ENCODE assay signal across 19 cellular contexts in the genomic region with DNA sequence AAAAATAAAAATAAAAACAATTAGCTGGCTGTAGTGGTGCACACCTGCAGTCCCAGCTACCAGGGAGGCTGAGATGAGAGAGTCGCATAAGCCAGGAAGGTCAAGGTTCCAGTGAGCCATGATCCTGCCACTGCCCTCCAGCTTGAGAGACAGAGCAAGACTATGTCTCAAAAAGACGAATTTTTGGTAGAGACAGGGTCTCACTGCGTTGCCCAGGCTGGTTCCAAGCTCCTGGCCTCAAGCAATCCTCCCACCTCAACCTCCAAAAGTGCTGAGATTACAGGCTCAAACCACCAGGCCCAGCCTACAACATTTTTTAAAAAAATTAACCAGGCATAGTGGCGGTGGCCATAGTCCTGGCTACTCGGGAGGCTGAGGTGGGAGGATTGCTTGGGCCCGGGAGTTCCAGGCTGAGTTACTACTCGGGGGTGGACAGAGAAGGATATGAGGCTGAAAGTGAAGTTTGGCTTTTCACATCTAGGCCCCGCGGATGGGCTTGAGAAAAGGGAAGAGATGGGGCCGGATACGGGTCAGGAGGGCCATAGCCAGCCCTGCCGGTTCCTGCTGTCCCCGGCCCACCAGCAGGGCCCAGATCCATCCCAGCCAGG. TPM values are rescaled to one million over a fixed set of nuclear protein-coding genes. Genes with fewer than 3 reads are reported as not detected.
DNase-seq lines count a peak whose midpoint lies in the region; ATAC-seq and TF ChIP-seq lines count a peak whose summit lies in the region.
"Had no signal": no experiment of that assay in that cellular context is flagged by ENCODE, and none has a peak within 500 bp of the region (broad histone marks: within the 10 kb centered on the region; RNA-seq: fewer than 3 reads in every experiment).

No MANE protein-coding gene starts in this region.

- 55% methylated on average over 13 of the region's 13 CpGs for WGBS in right cardiac atrium

- H3K27me3 Mint-ChIP-seq in activated naive CD8-positive, alpha-beta T cell treated with anti-CD3 and anti-CD28 coated beads, Interleukin-2, amount 50 U/mL, for 24 hours, result peaks cover 10% of the 10 kb centered on the region

- CTCF ChIA-PET in RWPE1 (lab: Yijun Ruan, JAX), result interaction anchor here (0.5 to 2.4 kb wide), 2 partner anchors 89 to 98 kb away, joined by 3 to 15 read pairs; no protein-coding TSS in a partner anchor

- H3K27me3 ChIP-seq in left ventricle myocardium inferior (ENCODE audit: low read depth) (peaks cover 22% of the 10 kb centered on the region), right cardiac atrium (ENCODE audit: control insufficient read depth, insufficient read depth) (no peaks in the 10 kb centered on the region), lower lobe of right lung (ENCODE audit: low read depth) (peaks cover 14% of the 10 kb centered on the region)
- H3K27me3 ChIP-seq: BLaER1, Peyer's patch had no signal

- intact Hi-C loops in left ventricle myocardium inferior (cut with micrococcal nuclease), result no loop called here
- intact Hi-C loops in left cardiac atrium (cut with DNase I), result loop anchor here (5.0 kb wide), 2 partner anchors 66 to 91 kb away; no protein-coding TSS in a partner anchor
- intact Hi-C loops in right cardiac atrium (cut with DNase I), result loop anchor here (2.0 to 10.0 kb wide), 4 partner anchors 86 to 91 kb away; a partner anchor contains a TSS
- intact Hi-C loops in lower lobe of right lung (cut with DNase I), result no loop called here

- H3K4me1 Mint-ChIP-seq in activated naive CD8-positive, alpha-beta T cell treated with anti-CD3 and anti-CD28 coated beads, Interleukin-2, amount 50 U/mL, for 24 hours, result peaks cover 4% of the 10 kb centered on the region

- no peaks in the 10 kb centered on the region for H3K9me3 ChIP-seq in left ventricle myocardium inferior (replicated peaks)
- no peaks in the 10 kb centered on the region for H3K9me3 ChIP-seq in right cardiac atrium (ENCODE audit: control insufficient read depth, low read length)
- no peaks in the 10 kb centered on the region for H3K9me3 ChIP-seq in lower lobe of right lung
- H3K9me3 ChIP-seq: BLaER1, Peyer's patch had no signal

- H3K36me3 ChIP-seq in left ventricle myocardium inferior (peaks cover 28% of the 10 kb centered on the region), lower lobe of right lung (peaks cover 24% of the 10 kb centered on the region)

- H3K27ac ChIP-seq in left ventricle myocardium inferior (replicated peaks) (peak overlapping the region; percentile 77), RWPE1 (peak overlapping the region; percentile 84), right cardiac atrium (ENCODE audit: low read length) (peak overlapping the region; percentile 88), lower lobe of right lung (no peak overlapping the region)
- H3K27ac ChIP-seq: BLaER1, Peyer's patch had no signal

- H3K36me3 Mint-ChIP-seq in activated naive CD8-positive, alpha-beta T cell treated with anti-CD3 and anti-CD28 coated beads, Interleukin-2, amount 50 U/mL, for 24 hours (ENCODE audit: low read depth), result no peaks in the 10 kb centered on the region

- POLR2A ChIA-PET in RWPE1 (lab: Yijun Ruan, JAX; ENCODE audit: low non-redundant PET), result interaction anchor here (0.6 kb wide), 1 partner anchor 121 kb away, joined by 3 read pairs; no protein-coding TSS in a partner anchor

- H3K4me3 ChIP-seq in left ventricle myocardium inferior (no peak overlapping the region), right cardiac atrium (ENCODE audit: low read length) (no peak overlapping the region), lower lobe of right lung (no peak overlapping the region)
- H3K4me3 ChIP-seq: BLaER1, Peyer's patch had no signal

- H3K9me3 Mint-ChIP-seq in activated naive CD8-positive, alpha-beta T cell treated with anti-CD3 and anti-CD28 coated beads, Interleukin-2, amount 50 U/mL, for 24 hours, result no peaks in the 10 kb centered on the region
- H3K9me3 Mint-ChIP-seq: CD4-positive, alpha-beta memory T cell had no signal

- no peak overlapping the region for H3K4me3 Mint-ChIP-seq in activated naive CD8-positive, alpha-beta T cell treated with anti-CD3 and anti-CD28 coated beads, Interleukin-2, amount 50 U/mL, for 24 hours
- H3K4me3 Mint-ChIP-seq: CD4-positive, alpha-beta memory T cell had no signal

- TF ChIP-seq CTCF in left ventricle myocardium inferior (IDR thresholded peaks at IDR 0.05; ENCODE audit: borderline replicate concordance) (no peak), RWPE1 (conservative IDR thresholded peaks at IDR 0.05; ENCODE audit: low read depth) (no peak), lower lobe of right lung (IDR thresholded peaks at IDR 0.05) (no peak)

- no peak overlapping the region for H3K27ac Mint-ChIP-seq in activated naive CD8-positive, alpha-beta T cell treated with anti-CD3 and anti-CD28 coated beads, Interleukin-2, amount 50 U/mL, for 24 hours
- H3K27ac Mint-ChIP-seq: CD4-positive, alpha-beta memory T cell had no signal

- no peak for ATAC-seq in left cardiac atrium
- ATAC-seq in right cardiac atrium, result peak in 1 of 2 donors; percentile 7
- ATAC-seq in activated naive CD8-positive, alpha-beta T cell treated with anti-CD3 and anti-CD28 coated beads, Interleukin-2, amount 50 U/mL, for 24 hours, result no peak
- ATAC-seq in lower lobe of right lung, result no peak
- ATAC-seq in GM21723 (IDR thresholded peaks at IDR 0.05; ENCODE audit: unreplicated experiment), result no peak

- DNase-seq in left ventricle myocardium inferior (no peak), left cardiac atrium (no peak), RWPE1 (ENCODE audit: low spot score) (no peak), right cardiac atrium (peak in 1 of 3 donors; percentile 50), lower lobe of right lung (no peak)
- no peak for DNase-seq in activated naive CD8-positive, alpha-beta T cell treated with anti-CD3 and anti-CD28 coated beads, Interleukin-2, amount 50 U/mL, for 24 hours
- DNase-seq: CD4-positive, alpha-beta memory T cell; DMS153; GF-D8; NCI-H1105 treated with DMSO at 0.1 percent for 48 hours; NCI-H2081 treated with DMSO at 0.1 percent for 48 hours; NCI-H446 treated with DMSO at 0.1 percent for 48 hours; SHP77 treated with DMSO at 0.1 percent for 48 hours had no signal

- H3K4me1 ChIP-seq in left ventricle myocardium inferior (peaks cover 44% of the 10 kb centered on the region), right cardiac atrium (ENCODE audit: control insufficient read depth, insufficient read depth, low read length) (peaks cover 6% of the 10 kb centered on the region), lower lobe of right lung (no peaks in the 10 kb centered on the region)

RNA-seq across cellular contexts. Expression of a gene that starts 10.2 kb away (rescaled TPM):
- total RNA-seq in left ventricle myocardium inferior, result 590 TPM
- total RNA-seq in left cardiac atrium, result 100 to 1,000 TPM; 503 to 537 TPM
- total RNA-seq in right cardiac atrium, result 100 to 1,000 TPM; 515 to 756 (median 624) TPM
- 1,214 TPM for polyA plus RNA-seq in right cardiac atrium
- 150 TPM for total RNA-seq in lower lobe of right lung

RNA-seq across cellular contexts. Expression of a gene that starts 11.3 kb away (rescaled TPM):
- total RNA-seq in left ventricle myocardium inferior (2.5 TPM), left cardiac atrium (1 to 10 TPM; 1.9 to 3.3 TPM), right cardiac atrium (1 to 10 TPM; 1.9 to 5.8 (median 3.8) TPM), lower lobe of right lung (8.1 TPM)
- 3.6 TPM for polyA plus RNA-seq in right cardiac atrium

RNA-seq across cellular contexts. Expression of a gene that starts 20.7 kb away (rescaled TPM):
- total RNA-seq in left ventricle myocardium inferior, result 6.1 TPM
- total RNA-seq in left cardiac atrium, result 1 to 10 TPM; 6.6 to 6.9 TPM
- total RNA-seq in right cardiac atrium, result 10 to 100 TPM in 2 of 4 donors, 1 to 10 TPM in 2; 8.9 to 14.2 (median 9.9) TPM
- 7.1 TPM for polyA plus RNA-seq in right cardiac atrium
- total RNA-seq in lower lobe of right lung, result 76.7 TPM

RNA-seq across cellular contexts. Expression of a gene that starts 23.1 kb away (rescaled TPM):
- total RNA-seq in left ventricle myocardium inferior, result not detected
- not detected for total RNA-seq in left cardiac atrium
- not detected for total RNA-seq in right cardiac atrium
- polyA plus RNA-seq in right cardiac atrium, result not detected
- total RNA-seq in lower lobe of right lung, result not detected
- total RNA-seq: A673, Daoy, H4, Peyer's patch had no signal
- polyA plus RNA-seq: CD4-positive, alpha-beta memory T cell had no signal

RNA-seq across cellular contexts. Expression of a gene that starts 42.2 kb away (rescaled TPM):
- total RNA-seq in left ventricle myocardium inferior (not detected), left cardiac atrium (not detected), right cardiac atrium (not detected), lower lobe of right lung (11.3 TPM)
- not detected for polyA plus RNA-seq in right cardiac atrium
- total RNA-seq: A673, Daoy, H4 had no signal
- polyA plus RNA-seq: CD4-positive, alpha-beta memory T cell had no signal

Comparison
In these comparisons a context has a peak if more than half of its experiments do, and no peak if none do; other contexts are left out.
1. intact Hi-C loops: an anchor here in left cardiac atrium (5.0 kb wide) and right cardiac atrium (2.0 to 10.0 kb wide); none called in left ventricle myocardium inferior and lower lobe of right lung.